Comparison of ENCODE assay signal across 28 cellular contexts in the genomic region with DNA sequence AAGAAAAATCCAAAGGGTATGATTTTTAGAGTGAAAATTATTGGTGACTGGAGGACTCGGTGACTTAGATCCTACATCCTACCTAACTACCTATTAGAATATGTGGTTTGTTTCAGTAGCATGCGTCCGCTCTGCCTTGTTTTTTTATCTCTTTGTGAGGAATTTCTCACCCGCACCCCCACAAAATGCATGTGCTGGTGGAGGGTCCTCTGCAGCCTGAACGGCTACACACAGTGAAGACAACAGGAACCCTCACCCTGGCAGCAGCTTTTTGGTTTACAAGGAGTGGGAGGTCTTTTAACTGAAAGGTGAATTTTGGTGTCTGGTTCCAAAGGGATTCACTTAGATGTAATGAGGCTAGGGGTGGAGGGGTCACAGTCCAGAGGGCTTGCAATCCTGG.
"Had no signal": no experiment of that assay in that cellular context is flagged by ENCODE, and none has a peak within 500 bp of the region (broad histone marks: within the 10 kb centered on the region; RNA-seq: fewer than 3 reads in every experiment).

No MANE protein-coding gene starts in this region.

- FAIRE-seq: astrocyte, bronchial epithelial cell, colon had no signal

- ATAC-seq: activated T-cell treated with anti-CD3 and anti-CD28 coated beads, Interleukin-2, amount 50 U/mL, for 4 hours; activated T-helper 17 cell treated with anti-CD3 and anti-CD28 coated beads, Interleukin-2, amount 50 U/mL, for 72 hours; esophagus mucosa; foreskin keratinocyte; gastrocnemius medialis; heart right ventricle had no signal

- H3K36me3 ChIP-seq: brain microvascular endothelial cell, gastrocnemius medialis, heart right ventricle had no signal

- H3K9me3 ChIP-seq: gastrocnemius medialis had no signal

- H3K4me1 ChIP-seq: foreskin keratinocyte, gastrocnemius medialis had no signal

- H3K27me3 ChIP-seq: brain microvascular endothelial cell, foreskin keratinocyte, gastrocnemius medialis, heart right ventricle had no signal

- H3K36me3 Mint-ChIP-seq: activated naive CD8-positive, alpha-beta T cell had no signal

- H3K27ac Mint-ChIP-seq: activated CD4-positive, alpha-beta memory T cell treated with anti-CD3 and anti-CD28 coated beads, Interleukin-2, amount 10 ng/mL, durations not matched to agents 7 days and 5 days; activated CD4-positive, alpha-beta T cell treated with anti-CD3 and anti-CD28 coated beads, Interleukin-2, amount 10 ng/mL, durations not matched to agents 7 days and 5 days; activated naive CD8-positive, alpha-beta T cell; activated T-helper 17 cell treated with anti-CD3 and anti-CD28 coated beads, Interleukin-2, amount 50 U/mL, for 72 hours had no signal

- H3K27me3 Mint-ChIP-seq: activated CD4-positive, alpha-beta T cell treated with anti-CD3 and anti-CD28 coated beads, Interleukin-2, amount 10 ng/mL, durations not matched to agents 7 days and 5 days had no signal

- H3K4me3 ChIP-seq: gastrocnemius medialis, heart right ventricle had no signal

- H3K9me3 Mint-ChIP-seq: activated CD4-positive, alpha-beta memory T cell treated with anti-CD3 and anti-CD28 coated beads, Interleukin-2, amount 10 ng/mL, durations not matched to agents 7 days and 5 days; activated CD4-positive, alpha-beta T cell treated with anti-CD3 and anti-CD28 coated beads, Interleukin-2, amount 10 ng/mL, durations not matched to agents 7 days and 5 days; activated T-cell treated with anti-CD3 and anti-CD28 coated beads, Interleukin-2, amount 50 U/mL, for 4 hours; activated T-helper 17 cell treated with anti-CD3 and anti-CD28 coated beads, Interleukin-2, amount 50 U/mL, for 72 hours; central memory CD8-positive, alpha-beta T cell had no signal

- H3K4me3 Mint-ChIP-seq: activated CD4-positive, alpha-beta memory T cell treated with anti-CD3 and anti-CD28 coated beads, Interleukin-2, amount 10 ng/mL, durations not matched to agents 7 days and 5 days; activated CD4-positive, alpha-beta T cell treated with anti-CD3 and anti-CD28 coated beads, Interleukin-2, amount 10 ng/mL, durations not matched to agents 7 days and 5 days; activated naive CD8-positive, alpha-beta T cell; activated T-cell treated with anti-CD3 and anti-CD28 coated beads, Interleukin-2, amount 50 U/mL, for 4 hours; activated T-helper 17 cell treated with anti-CD3 and anti-CD28 coated beads, Interleukin-2, amount 50 U/mL, for 72 hours; central memory CD8-positive, alpha-beta T cell had no signal

- H3K27ac ChIP-seq: brain microvascular endothelial cell, foreskin keratinocyte, gastrocnemius medialis, heart right ventricle had no signal

- DNase-seq: activated CD4-positive, alpha-beta memory T cell treated with anti-CD3 and anti-CD28 coated beads, Interleukin-2, amount 10 ng/mL, durations not matched to agents 7 days and 5 days; activated CD4-positive, alpha-beta T cell treated with anti-CD3 and anti-CD28 coated beads for 1 hour; activated CD4-positive, alpha-beta T cell treated with anti-CD3 and anti-CD28 coated beads for 4 hours; activated CD4-positive, alpha-beta T cell treated with anti-CD3 and anti-CD28 coated beads, Interleukin-2, amount 10 ng/mL, durations not matched to agents 7 days and 5 days; activated CD4-positive, alpha-beta T cell treated with anti-CD3 and anti-CD28 coated beads, Interleukin-2, amount 50 U/mL, for 4 hours; activated CD8-positive, alpha-beta memory T cell treated with anti-CD3 and anti-CD28 coated beads for 24 hours; activated effector memory CD4-positive, alpha-beta T cell treated with Interleukin-2 at 50 U/mL for 16 hours; activated gamma-delta T cell treated with Interleukin-2 at 50 U/mL for 16 hours; activated naive CD4-positive, alpha-beta T cell treated with anti-CD3 and anti-CD28 coated beads, Interleukin-2, amount 50 U/mL, for 16 hours; activated naive CD4-positive, alpha-beta T cell treated with Interleukin-2 at 50 U/mL for 16 hours; activated T-cell treated with anti-CD3 and anti-CD28 coated beads, Interleukin-2, amount 50 U/mL, for 4 hours; amniotic stem cell; anterior cingulate cortex; brain microvascular endothelial cell; cortex of kidney; dermis blood vessel endothelial cell; effector CD4-positive, alpha-beta T cell; foreskin keratinocyte; gastrocnemius medialis; heart right ventricle; T-helper 2 cell had no signal

- H3K4me1 Mint-ChIP-seq: activated CD4-positive, alpha-beta memory T cell treated with anti-CD3 and anti-CD28 coated beads, Interleukin-2, amount 10 ng/mL, durations not matched to agents 7 days and 5 days; activated CD4-positive, alpha-beta T cell treated with anti-CD3 and anti-CD28 coated beads, Interleukin-2, amount 10 ng/mL, durations not matched to agents 7 days and 5 days; activated T-helper 17 cell treated with anti-CD3 and anti-CD28 coated beads, Interleukin-2, amount 50 U/mL, for 72 hours; central memory CD8-positive, alpha-beta T cell had no signal
